ENCODE assay signal across 9 cellular contexts in the genomic region with DNA sequence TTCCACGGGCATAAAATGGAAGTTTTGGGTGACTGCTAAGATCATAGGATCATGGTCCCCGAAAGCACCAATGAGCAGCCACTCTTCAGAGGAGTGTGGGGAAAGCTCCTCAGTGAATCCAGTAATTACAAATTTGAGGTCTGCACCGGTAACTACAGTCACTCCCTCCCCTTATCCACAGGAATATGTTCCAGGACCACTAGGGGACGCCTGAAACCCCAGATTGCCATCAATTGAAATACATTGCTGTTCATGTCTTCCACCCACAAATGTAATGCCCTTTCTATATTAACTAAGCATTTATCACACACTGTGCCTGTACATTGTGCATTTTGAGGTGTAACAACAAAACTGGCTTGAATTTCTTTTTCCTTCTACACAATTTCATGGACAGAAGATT.
DNase-seq lines count a peak whose midpoint lies in the region; ATAC-seq and TF ChIP-seq lines count a peak whose summit lies in the region.
"Had no signal": no experiment of that assay in that cellular context is flagged by ENCODE, and none has a peak within 500 bp of the region (broad histone marks: within the 10 kb centered on the region; RNA-seq: fewer than 3 reads in every experiment).

No MANE protein-coding gene starts in this region.

- H2AFZ ChIP-seq in KMS-11 (ENCODE audit: low read depth) (no peak overlapping the region), OCI-LY1 (ENCODE audit: low read length) (no peak overlapping the region), hepatocyte (no peak overlapping the region)

- no peaks in the 10 kb centered on the region for H3K9me2 ChIP-seq in DOHH2 (replicated peaks; ENCODE audit: control insufficient read depth, low read length)
- H3K9me2 ChIP-seq in OCI-LY1 (ENCODE audit: low read depth, low read length) = no peaks in the 10 kb centered on the region
- no peaks in the 10 kb centered on the region for H3K9me2 ChIP-seq in hepatocyte (replicated peaks; ENCODE audit: insufficient read depth)

- H3K36me3 ChIP-seq in DOHH2 (ENCODE audit: control insufficient read depth, low read length) = no peaks in the 10 kb centered on the region
- H3K36me3 ChIP-seq in KMS-11 (ENCODE audit: insufficient read depth) = no peaks in the 10 kb centered on the region
- no peaks in the 10 kb centered on the region for H3K36me3 ChIP-seq in OCI-LY1 (ENCODE audit: insufficient read depth, low read length)
- no peaks in the 10 kb centered on the region for H3K36me3 ChIP-seq in hepatocyte (replicated peaks; ENCODE audit: insufficient read depth, low read depth)
- H3K36me3 ChIP-seq: pancreas had no signal

- H3K4me3 ChIP-seq in DOHH2 (ENCODE audit: low read length) (no peak overlapping the region), KMS-11 (IDR thresholded peaks at IDR 0.05; ENCODE audit: insufficient read depth, low read depth, low read length) (no peak overlapping the region), OCI-LY1 (ENCODE audit: low read depth, low read length, poor library complexity, severe bottlenecking) (no peak overlapping the region), hepatocyte (no peak overlapping the region), right cardiac atrium (ENCODE audit: low read length) (no peak overlapping the region)
- H3K4me3 ChIP-seq: pancreas had no signal

- H3K79me2 ChIP-seq in DOHH2 (ENCODE audit: control insufficient read depth, low read length) (no peaks in the 10 kb centered on the region), KMS-11 (ENCODE audit: insufficient read depth, low read depth) (no peaks in the 10 kb centered on the region), OCI-LY1 (ENCODE audit: insufficient read depth, low read length) (no peaks in the 10 kb centered on the region), hepatocyte (no peaks in the 10 kb centered on the region)

- no peak for ATAC-seq in HG02678 (IDR thresholded peaks at IDR 0.05; ENCODE audit: unreplicated experiment)
- ATAC-seq in right cardiac atrium = no peak
- ATAC-seq: pancreas had no signal

- H3F3A ChIP-seq in DOHH2 (ENCODE audit: control insufficient read depth, insufficient read depth) (no peaks in the 10 kb centered on the region), OCI-LY1 (ENCODE audit: insufficient read depth, low read length) (no peaks in the 10 kb centered on the region)

- TF ChIP-seq CTCF in DOHH2 (IDR thresholded peaks at IDR 0.05; ENCODE audit: low read depth, low read length, poor library complexity, severe bottlenecking) = peak; percentile 58
- TF ChIP-seq CTCF in KMS-11 (conservative IDR thresholded peaks at IDR 0.05; ENCODE audit: low read depth, low read length) = peak; percentile 49
- peak; percentile 21; the same call in 1 of the 2 replicates for TF ChIP-seq CTCF in OCI-LY1 (IDR thresholded peaks at IDR 0.05; ENCODE audit: low read length)
- TF ChIP-seq CTCF in hepatocyte (IDR thresholded peaks at IDR 0.05; ENCODE audit: poor library complexity) = peak; percentile 50

- 32% methylated on average over 4 of the region's 4 CpGs for WGBS in hepatocyte (ENCODE audit: low lambda C conversion rate, missing lambda C conversion rate)
- WGBS in right cardiac atrium = 46% methylated on average over 4 of the region's 4 CpGs

- intact Hi-C loops in right cardiac atrium (cut with DNase I) = no loop called here

- H3K27ac ChIP-seq in DOHH2 (ENCODE audit: low read depth, low read length) = no peak overlapping the region
- H3K27ac ChIP-seq in KMS-11 = no peak overlapping the region
- H3K27ac ChIP-seq in OCI-LY1 (ENCODE audit: low read depth, low read length, poor library complexity, severe bottlenecking) = no peak overlapping the region
- H3K27ac ChIP-seq in hepatocyte = no peak overlapping the region
- no peak overlapping the region for H3K27ac ChIP-seq in right cardiac atrium (ENCODE audit: low read length)
- H3K27ac ChIP-seq: pancreas had no signal

- H3K4me1 ChIP-seq in DOHH2 (ENCODE audit: control insufficient read depth, low read length) (no peaks in the 10 kb centered on the region), KMS-11 (ENCODE audit: low read depth, poor library complexity, severe bottlenecking) (no peaks in the 10 kb centered on the region), OCI-LY1 (ENCODE audit: insufficient read depth, low read length, severe bottlenecking) (no peaks in the 10 kb centered on the region), hepatocyte (ENCODE audit: insufficient read depth) (no peaks in the 10 kb centered on the region), right cardiac atrium (ENCODE audit: control insufficient read depth, insufficient read depth, low read length) (no peaks in the 10 kb centered on the region)
- H3K4me1 ChIP-seq: pancreas had no signal

- H4K20me1 ChIP-seq in DOHH2 (ENCODE audit: control insufficient read depth, insufficient read depth, low read depth, low read length) (no peaks in the 10 kb centered on the region), KMS-11 (ENCODE audit: insufficient read depth) (no peaks in the 10 kb centered on the region), OCI-LY1 (ENCODE audit: insufficient read depth, low read length) (no peaks in the 10 kb centered on the region), hepatocyte (ENCODE audit: insufficient read depth, poor library complexity, severe bottlenecking) (no peaks in the 10 kb centered on the region)

- H3K27me3 ChIP-seq in DOHH2 (ENCODE audit: control insufficient read depth, low read length) = no peaks in the 10 kb centered on the region
- H3K27me3 ChIP-seq in KMS-11 (ENCODE audit: insufficient read depth, low read depth) = no peaks in the 10 kb centered on the region
- H3K27me3 ChIP-seq in OCI-LY1 (ENCODE audit: insufficient read depth, low read length) = no peaks in the 10 kb centered on the region
- no peaks in the 10 kb centered on the region for H3K27me3 ChIP-seq in hepatocyte
- no peaks in the 10 kb centered on the region for H3K27me3 ChIP-seq in right cardiac atrium (ENCODE audit: control insufficient read depth, insufficient read depth)
- H3K27me3 ChIP-seq: pancreas had no signal

- H3K4me2 ChIP-seq in DOHH2 (ENCODE audit: low read length) (no peak overlapping the region), KMS-11 (no peak overlapping the region), OCI-LY1 (ENCODE audit: low read length) (no peak overlapping the region), hepatocyte (no peak overlapping the region)

- DNase-seq in hepatocyte (ENCODE audit: low spot score) = peak; percentile 28
- no peak for DNase-seq in activated gamma-delta T cell (lab: John Stamatoyannopoulos, UW)
- DNase-seq in right cardiac atrium = no peak
- no peak for DNase-seq in activated effector memory CD4-positive, alpha-beta T cell treated with anti-CD3 and anti-CD28 coated beads, Interleukin-2, amount 50 U/mL, for 16 hours
- DNase-seq: pancreas had no signal

- no peaks in the 10 kb centered on the region for H3K9me3 ChIP-seq in DOHH2 (ENCODE audit: control insufficient read depth, insufficient read depth, low read length)
- no peaks in the 10 kb centered on the region for H3K9me3 ChIP-seq in OCI-LY1 (ENCODE audit: low read length)
- no peaks in the 10 kb centered on the region for H3K9me3 ChIP-seq in hepatocyte (ENCODE audit: low read depth)
- H3K9me3 ChIP-seq in right cardiac atrium (ENCODE audit: control insufficient read depth, low read length) = no peaks in the 10 kb centered on the region
- H3K9me3 ChIP-seq: pancreas had no signal

- H3K9ac ChIP-seq in KMS-11 (no peak overlapping the region), OCI-LY1 (ENCODE audit: low read length) (no peak overlapping the region)
